24 cellular contexts compared by ENCODE assay signal in the genomic region with DNA sequence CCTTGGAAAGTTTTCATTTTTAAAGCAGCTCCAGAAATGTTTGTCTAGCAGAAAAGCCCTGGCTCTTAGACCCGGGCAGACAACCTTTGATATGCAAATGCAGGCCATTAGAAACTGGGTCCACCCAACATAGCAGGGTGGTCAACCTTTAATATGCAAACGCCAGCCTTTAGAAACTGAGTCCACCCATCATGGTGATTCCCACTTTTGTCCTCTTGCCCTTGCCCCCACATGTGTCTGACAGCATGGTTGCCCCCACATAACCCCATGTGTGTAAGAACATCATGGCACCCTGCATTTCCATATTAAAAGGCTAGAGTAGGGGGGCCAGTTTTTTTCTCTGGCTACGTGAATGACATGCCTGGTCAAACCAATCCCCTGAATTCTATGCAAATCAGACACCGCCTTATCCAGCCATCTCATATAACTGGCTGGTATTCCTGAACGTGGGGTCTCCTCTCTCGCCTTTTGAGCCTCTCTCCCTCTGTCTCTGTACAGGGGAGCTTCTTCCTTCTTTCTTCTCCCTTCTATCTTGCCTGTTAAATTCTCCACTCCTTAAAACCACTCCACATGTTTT.
"Had no signal": no experiment of that assay in that cellular context is flagged by ENCODE, and none has a peak within 500 bp of the region (broad histone marks: within the 10 kb centered on the region; RNA-seq: fewer than 3 reads in every experiment).

No MANE protein-coding gene starts in this region.

- H3K27ac ChIP-seq: adrenal gland, ascending aorta, brain microvascular endothelial cell, hepatocyte, left ventricle myocardium inferior, neutrophil, ovary, prostate gland, transverse colon had no signal

- DNase-seq: activated CD8-positive, alpha-beta memory T cell treated with anti-CD3 and anti-CD28 coated beads for 24 hours; activated CD8-positive, alpha-beta memory T cell treated with anti-CD3 and anti-CD28 coated beads, Interleukin-2, amount 50 U/mL, for 4 hours; activated naive CD4-positive, alpha-beta T cell; activated T-cell treated with anti-CD3 and anti-CD28 coated beads, Interleukin-2, amount 50 U/mL, for 24 hours; adrenal gland; brain microvascular endothelial cell; caudate nucleus; dermis blood vessel endothelial cell; effector CD8-positive, alpha-beta T cell; foreskin melanocyte; left ventricle myocardium inferior; midbrain; natural killer cell; ovary; stimulated activated CD4-positive, alpha-beta T cell treated with anti-CD3 and anti-CD28 coated beads, Interleukin-2, amount 100 ng/mL, for 48 hours; stimulated activated CD8-positive, alpha-beta memory T cell treated with anti-CD3 and anti-CD28 coated beads, Interleukin-4, amount 100 ng/mL, for 48 hours; stimulated activated naive B cell treated with anti-CD40 and anti-IgM and Interleukin-4, amounts not matched to agents 10 μg/mL and 1 μg/mL and 100 μg/mL, for 72 hours; transverse colon had no signal

- H3K27me3 Mint-ChIP-seq: activated naive CD8-positive, alpha-beta T cell; activated T-cell treated with anti-CD3 and anti-CD28 coated beads, Interleukin-2, amount 50 U/mL, for 24 hours; activated T-helper 17 cell treated with anti-CD3 and anti-CD28 coated beads, Interleukin-2, amount 50 U/mL, for 72 hours; stimulated activated naive B cell treated with anti-CD40 and anti-IgM and Interleukin-4, amounts not matched to agents 10 μg/mL and 1 μg/mL and 100 μg/mL, for 72 hours had no signal

- H3K36me3 Mint-ChIP-seq: activated naive CD8-positive, alpha-beta T cell; stimulated activated naive B cell treated with anti-CD40 and anti-IgM and Interleukin-4, amounts not matched to agents 10 μg/mL and 1 μg/mL and 100 μg/mL, for 72 hours had no signal

- H3K4me3 ChIP-seq: adrenal gland, ascending aorta, hepatocyte, left ventricle myocardium inferior, ovary, prostate gland, transverse colon had no signal

- H3K4me1 ChIP-seq: adrenal gland, ascending aorta, left ventricle myocardium inferior, prostate gland, transverse colon had no signal

- H3K9me3 ChIP-seq: adrenal gland, ascending aorta, left ventricle myocardium inferior, neutrophil, ovary, prostate gland, transverse colon had no signal

- H3K4me3 Mint-ChIP-seq: activated naive CD8-positive, alpha-beta T cell; activated T-cell treated with anti-CD3 and anti-CD28 coated beads, Interleukin-2, amount 50 U/mL, for 24 hours; activated T-helper 17 cell treated with anti-CD3 and anti-CD28 coated beads, Interleukin-2, amount 50 U/mL, for 72 hours; natural killer cell; stimulated activated naive B cell treated with anti-CD40 and anti-IgM and Interleukin-4, amounts not matched to agents 10 μg/mL and 1 μg/mL and 100 μg/mL, for 72 hours had no signal

- H3K27me3 ChIP-seq: adrenal gland, ascending aorta, brain microvascular endothelial cell, hepatocyte, neutrophil, ovary, transverse colon had no signal

- ATAC-seq: activated T-helper 17 cell treated with anti-CD3 and anti-CD28 coated beads, Interleukin-2, amount 50 U/mL, for 72 hours; natural killer cell; stimulated activated naive B cell treated with anti-CD40 and anti-IgM and Interleukin-4, amounts not matched to agents 10 μg/mL and 1 μg/mL and 100 μg/mL, for 72 hours had no signal

- H3K36me3 ChIP-seq: adrenal gland, ascending aorta, brain microvascular endothelial cell, left ventricle myocardium inferior, neutrophil, ovary, prostate gland, transverse colon had no signal

- H3K4me1 Mint-ChIP-seq: activated T-helper 17 cell treated with anti-CD3 and anti-CD28 coated beads, Interleukin-2, amount 50 U/mL, for 72 hours; natural killer cell; stimulated activated naive B cell treated with anti-CD40 and anti-IgM and Interleukin-4, amounts not matched to agents 10 μg/mL and 1 μg/mL and 100 μg/mL, for 72 hours had no signal

- H3K27ac Mint-ChIP-seq: activated naive CD8-positive, alpha-beta T cell; activated T-cell treated with anti-CD3 and anti-CD28 coated beads, Interleukin-2, amount 50 U/mL, for 24 hours; activated T-helper 17 cell treated with anti-CD3 and anti-CD28 coated beads, Interleukin-2, amount 50 U/mL, for 72 hours; natural killer cell; stimulated activated naive B cell treated with anti-CD40 and anti-IgM and Interleukin-4, amounts not matched to agents 10 μg/mL and 1 μg/mL and 100 μg/mL, for 72 hours had no signal
